In the genomic region with DNA sequence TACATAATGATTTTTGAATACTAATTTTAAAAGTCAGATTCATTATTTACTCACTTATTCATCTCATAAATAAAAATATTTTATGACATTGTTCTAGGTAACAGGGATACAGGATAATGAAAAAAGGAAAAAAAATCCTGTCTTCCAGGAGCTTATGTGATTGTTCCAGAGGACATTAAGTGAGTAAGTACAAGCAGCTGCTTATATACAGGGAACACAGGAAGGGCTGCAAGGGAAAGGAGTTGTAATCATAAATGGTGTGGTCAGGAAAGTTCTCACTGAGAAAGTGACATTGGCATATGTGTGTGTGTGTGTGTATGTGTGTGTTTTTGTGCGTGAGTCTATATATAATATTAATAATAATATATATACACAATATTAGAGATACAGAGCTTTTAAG, we compare ENCODE assay signal across 20 cellular contexts.
"Had no signal": no experiment of that assay in that cellular context is flagged by ENCODE, and none has a peak within 500 bp of the region (broad histone marks: within the 10 kb centered on the region; RNA-seq: fewer than 3 reads in every experiment).

No MANE protein-coding gene starts in this region.

- DNase-seq: naive thymus-derived CD8-positive, alpha-beta T cell; nephron progenitor cell; nucleus accumbens; pancreas; right cardiac atrium; right lobe of liver; sigmoid colon; small intestine; stimulated activated CD4-positive, alpha-beta T cell treated with anti-CD3 and anti-CD28 coated beads, Interleukin-15, amount 100 ng/mL, for 24 hours; stimulated activated CD4-positive, alpha-beta T cell treated with anti-CD3 and anti-CD28 coated beads, Interleukin-2, amount 100 ng/mL, for 24 hours; stimulated activated CD4-positive, alpha-beta T cell treated with anti-CD3 and anti-CD28 coated beads, Interleukin-2, amount 100 ng/mL, for 48 hours; stimulated activated CD4-positive, alpha-beta T cell treated with anti-CD3 and anti-CD28 coated beads, Interleukin-4, amount 100 ng/mL, for 24 hours; stimulated activated naive B cell treated with anti-CD40 and anti-IgM and Interleukin-4, amounts not matched to agents 10 μg/mL and 1 μg/mL and 100 μg/mL, for 72 hours; stimulated activated naive CD4-positive, alpha-beta T cell treated with Interleukin-2 at 50 U/mL for 16 hours; stomach; thyroid gland; trophoblast cell; upper lobe of left lung had no signal

- ATAC-seq: naive thymus-derived CD8-positive, alpha-beta T cell; natural killer cell treated with Interleukin-12 subunit alpha and Interleukin-12 subunit beta and Interleukin-15 and Interleukin-18, amount 100 ng/mL, for 72 hours; pancreas; right cardiac atrium; right lobe of liver; stimulated activated effector memory CD8-positive, alpha-beta T cell treated with anti-CD3 and anti-CD28 coated beads, Interleukin-12 subunit alpha, Interleukin-12 subunit beta, amount 100 ng/mL, for 72 hours; stimulated activated naive B cell treated with anti-CD40 and anti-IgM and Interleukin-4, amounts not matched to agents 10 μg/mL and 1 μg/mL and 100 μg/mL, for 72 hours had no signal
